In genomic region chr10:122998360-122998917, GRCh38 we compare ENCODE assay signal across 1 cellular context.
A peak's percentile ranks its signal among the peaks of the same experiment; 100 is the strongest.
TF ChIP-seq lines count a peak whose summit lies in the region.

No MANE protein-coding gene starts in this region.

TF ChIP-seq in IMR-90, 13 proteins besides CTCF, POLR2A, EP300 and RAD21:
- peak; percentile 57 for TF ChIP-seq MAFK (IDR thresholded peaks at IDR 0.05; ENCODE audit: low read depth, low read length)
- no peak for TF ChIP-seq BHLHE40 (IDR thresholded peaks at IDR 0.05; ENCODE audit: low read depth, low read length)
